In the genomic region with DNA sequence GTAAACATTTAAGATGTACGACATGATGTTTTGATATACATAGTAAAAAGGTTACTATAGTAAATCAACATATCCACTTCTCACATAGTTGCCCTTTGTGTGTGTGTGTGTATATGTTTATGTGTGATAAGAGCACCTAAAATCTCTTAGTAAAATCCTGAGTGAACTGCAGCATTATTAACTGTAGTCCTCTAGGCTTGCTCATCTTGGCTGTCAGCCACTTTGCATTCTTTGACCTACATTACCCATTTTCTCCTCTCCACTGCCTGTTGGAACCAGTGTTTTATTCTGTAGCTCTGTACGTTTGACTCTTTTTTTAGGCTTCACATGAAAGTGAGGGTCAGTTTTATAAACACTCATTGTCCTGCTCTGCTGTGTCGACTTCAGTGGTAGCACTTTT, we compare ENCODE assay signal across 25 cellular contexts.
"Had no signal": no experiment of that assay in that cellular context is flagged by ENCODE, and none has a peak within 500 bp of the region (broad histone marks: within the 10 kb centered on the region; RNA-seq: fewer than 3 reads in every experiment).

No MANE protein-coding gene starts in this region.

- H2AFZ ChIP-seq: hepatocyte, neural progenitor cell had no signal

- H3K4me1 ChIP-seq: left ventricle myocardium inferior, lower lobe of right lung, neural progenitor cell, suprapubic skin, thyroid gland, upper lobe of left lung, uterus had no signal

- FAIRE-seq: endothelial cell of umbilical vein, kidney had no signal

- H3K4me3 ChIP-seq: coronary artery, hepatocyte, left ventricle myocardium inferior, lower lobe of right lung, neural progenitor cell, ovary, smooth muscle cell, suprapubic skin, thyroid gland, upper lobe of left lung, uterus had no signal

- H3K27ac ChIP-seq: coronary artery, foreskin keratinocyte, hepatocyte, left ventricle myocardium inferior, lower lobe of right lung, neural progenitor cell, ovary, suprapubic skin, thyroid gland, upper lobe of left lung, uterus had no signal

- ATAC-seq: foreskin keratinocyte; left cardiac atrium; lower lobe of right lung; natural killer cell treated with Interleukin-12 subunit alpha and Interleukin-12 subunit beta and Interleukin-15 and Interleukin-18, amount 100 ng/mL, for 72 hours; right cardiac atrium had no signal

- H3K9me3 ChIP-seq: left ventricle myocardium inferior, lower lobe of right lung, ovary, suprapubic skin, thyroid gland, upper lobe of left lung, uterus had no signal

- H3K79me2 ChIP-seq: hepatocyte had no signal

- H3K9ac ChIP-seq: neural progenitor cell had no signal

- H3K27me3 ChIP-seq: foreskin keratinocyte, hepatocyte, neural progenitor cell, ovary, suprapubic skin, thyroid gland, upper lobe of left lung, uterus had no signal

- DNase-seq: effector CD4-positive, alpha-beta T cell; endodermal cell; foreskin keratinocyte; head of caudate nucleus; kidney; left cardiac atrium; left ventricle myocardium inferior; lower lobe of right lung; mesenchymal stem cell; midbrain; nucleus accumbens; ovary; right cardiac atrium; stimulated activated CD4-positive, alpha-beta T cell treated with anti-CD3 and anti-CD28 coated beads, Interleukin-2, amount 100 ng/mL, for 48 hours; stimulated activated naive CD4-positive, alpha-beta T cell treated with Interleukin-2 at 50 U/mL for 16 hours; thyroid gland; uterus had no signal

- H3K36me3 ChIP-seq: ovary, uterus had no signal

- H3K4me2 ChIP-seq: hepatocyte, neural progenitor cell, smooth muscle cell had no signal
